ENCODE assay signal across 16 cellular contexts in genomic region chr7:34036972-34037792, GRCh38.
"Had no signal": no experiment of that assay in that cellular context is flagged by ENCODE, and none has a peak within 500 bp of the region (broad histone marks: within the 10 kb centered on the region; RNA-seq: fewer than 3 reads in every experiment).

No MANE protein-coding gene starts in this region.

- H3K4me1 ChIP-seq: suprapubic skin had no signal

- H3K4me3 ChIP-seq: heart right ventricle, mucosa of descending colon, suprapubic skin, upper lobe of right lung had no signal

- H3K4me3 Mint-ChIP-seq: activated CD4-positive, alpha-beta T cell treated with anti-CD3 and anti-CD28 coated beads, Interleukin-2, amount 10 ng/mL, durations not matched to agents 7 days and 5 days; activated naive CD4-positive, alpha-beta T cell treated with anti-CD3 and anti-CD28 coated beads, Interleukin-2, amount 50 U/mL, for 24 hours; activated T-helper 17 cell treated with anti-CD3 and anti-CD28 coated beads, Interleukin-2, amount 50 U/mL, for 72 hours; natural killer cell treated with Interleukin-12 subunit alpha and Interleukin-12 subunit beta and Interleukin-15 and Interleukin-18, amount 100 ng/mL, for 72 hours; T-helper 1 cell treated with Interleukin-12 subunit alpha and Interleukin-12 subunit beta and Interleukin-4 antibody, amounts not matched to agents 30 μg/mL and 1 μg/mL, for 36 hours had no signal

- H3K9me3 ChIP-seq: heart right ventricle, mucosa of descending colon, suprapubic skin, upper lobe of right lung had no signal

- H3K36me3 Mint-ChIP-seq: activated naive CD4-positive, alpha-beta T cell treated with anti-CD3 and anti-CD28 coated beads, Interleukin-2, amount 50 U/mL, for 24 hours; natural killer cell treated with Interleukin-12 subunit alpha and Interleukin-12 subunit beta and Interleukin-15 and Interleukin-18, amount 100 ng/mL, for 72 hours had no signal

- H3K27ac Mint-ChIP-seq: activated CD4-positive, alpha-beta T cell treated with anti-CD3 and anti-CD28 coated beads, Interleukin-2, amount 10 ng/mL, durations not matched to agents 7 days and 5 days; activated naive CD4-positive, alpha-beta T cell treated with anti-CD3 and anti-CD28 coated beads, Interleukin-2, amount 50 U/mL, for 24 hours; activated T-helper 17 cell treated with anti-CD3 and anti-CD28 coated beads, Interleukin-2, amount 50 U/mL, for 72 hours; natural killer cell treated with Interleukin-12 subunit alpha and Interleukin-12 subunit beta and Interleukin-15 and Interleukin-18, amount 100 ng/mL, for 72 hours; T-helper 1 cell treated with Interleukin-12 subunit alpha and Interleukin-12 subunit beta and Interleukin-4 antibody, amounts not matched to agents 30 μg/mL and 1 μg/mL, for 36 hours had no signal

- H3K9me3 Mint-ChIP-seq: activated CD4-positive, alpha-beta T cell treated with anti-CD3 and anti-CD28 coated beads, Interleukin-2, amount 10 ng/mL, durations not matched to agents 7 days and 5 days; activated naive CD4-positive, alpha-beta T cell treated with anti-CD3 and anti-CD28 coated beads, Interleukin-2, amount 50 U/mL, for 24 hours; activated T-helper 17 cell treated with anti-CD3 and anti-CD28 coated beads, Interleukin-2, amount 50 U/mL, for 72 hours; natural killer cell treated with Interleukin-12 subunit alpha and Interleukin-12 subunit beta and Interleukin-15 and Interleukin-18, amount 100 ng/mL, for 72 hours; T-helper 1 cell treated with Interleukin-12 subunit alpha and Interleukin-12 subunit beta and Interleukin-4 antibody, amounts not matched to agents 30 μg/mL and 1 μg/mL, for 36 hours had no signal

- DNase-seq: activated CD4-positive, alpha-beta T cell treated with anti-CD3 and anti-CD28 coated beads, Interleukin-2, amount 10 ng/mL, durations not matched to agents 7 days and 5 days; activated CD4-positive, CD25-positive, alpha-beta regulatory T cell; activated CD8-positive, alpha-beta memory T cell treated with anti-CD3 and anti-CD28 coated beads for 24 hours; amniotic stem cell; effector CD4-positive, alpha-beta T cell; nucleus accumbens; stimulated activated CD4-positive, alpha-beta T cell treated with anti-CD3 and anti-CD28 coated beads, Interleukin-2, amount 100 ng/mL, for 48 hours; stimulated activated naive CD4-positive, alpha-beta T cell treated with Interleukin-2 at 50 U/mL for 16 hours; upper lobe of right lung had no signal

- H3K36me3 ChIP-seq: heart right ventricle, suprapubic skin, upper lobe of right lung had no signal

- H3K27me3 Mint-ChIP-seq: activated CD4-positive, alpha-beta T cell treated with anti-CD3 and anti-CD28 coated beads, Interleukin-2, amount 10 ng/mL, durations not matched to agents 7 days and 5 days had no signal

- ATAC-seq: activated T-helper 17 cell treated with anti-CD3 and anti-CD28 coated beads, Interleukin-2, amount 50 U/mL, for 72 hours; natural killer cell treated with Interleukin-12 subunit alpha and Interleukin-12 subunit beta and Interleukin-15 and Interleukin-18, amount 100 ng/mL, for 72 hours had no signal

- H3K4me1 Mint-ChIP-seq: activated CD4-positive, alpha-beta T cell treated with anti-CD3 and anti-CD28 coated beads, Interleukin-2, amount 10 ng/mL, durations not matched to agents 7 days and 5 days; activated naive CD4-positive, alpha-beta T cell treated with anti-CD3 and anti-CD28 coated beads, Interleukin-2, amount 50 U/mL, for 24 hours; activated T-helper 17 cell treated with anti-CD3 and anti-CD28 coated beads, Interleukin-2, amount 50 U/mL, for 72 hours had no signal

- H3K27ac ChIP-seq: heart right ventricle, suprapubic skin, upper lobe of right lung had no signal

- H3K27me3 ChIP-seq: heart right ventricle, suprapubic skin, upper lobe of right lung had no signal
